1 cellular context compared by ENCODE assay signal in the genomic region with DNA sequence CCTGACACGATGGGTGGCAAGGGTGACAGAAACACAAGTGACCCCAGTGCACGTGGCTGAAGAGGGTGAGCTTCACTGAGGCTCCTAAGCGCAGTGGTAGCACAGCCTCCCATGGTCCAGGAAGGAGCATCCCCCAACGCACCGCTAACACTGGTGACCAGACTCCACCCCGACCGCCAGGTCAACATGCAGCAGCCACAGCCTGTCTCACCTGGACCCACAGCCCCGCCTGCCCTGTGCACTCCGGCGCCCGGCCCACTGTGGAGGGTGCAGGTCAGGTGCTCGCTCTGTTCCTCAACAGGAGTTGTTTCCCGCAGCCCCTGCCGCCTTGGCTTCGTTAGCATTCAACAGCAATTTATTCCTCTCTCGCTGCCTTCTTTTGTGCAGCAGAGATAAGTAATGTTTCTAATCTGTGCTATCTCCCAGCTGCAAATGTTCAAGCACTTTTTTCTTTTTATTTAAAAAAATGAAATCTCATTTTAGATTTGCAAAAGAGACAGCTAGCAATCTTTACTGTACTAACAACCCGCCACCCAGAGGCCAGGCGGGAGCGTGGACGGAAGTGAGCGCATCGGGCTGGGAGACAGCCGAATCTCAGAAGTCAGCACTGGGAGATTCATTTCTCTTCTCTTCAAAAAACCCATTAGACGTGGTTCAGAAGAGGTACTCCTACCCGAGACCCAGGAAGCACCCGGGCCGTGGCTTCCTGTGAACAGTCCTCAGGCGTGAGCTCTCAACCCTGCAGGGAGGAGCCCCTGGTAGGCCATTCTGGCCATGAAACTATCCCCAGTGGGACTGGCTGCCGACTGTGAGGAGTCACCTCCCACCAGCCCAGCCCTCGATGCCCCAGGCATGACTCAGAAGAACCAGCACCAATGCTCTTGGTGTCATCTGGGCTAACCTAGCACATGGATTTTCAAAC.
A peak's percentile ranks its signal among the peaks of the same experiment; 100 is the strongest.
TF ChIP-seq lines count a peak whose summit lies in the region.

No MANE protein-coding gene starts in this region.

TF ChIP-seq in K562, 482 proteins besides CTCF, POLR2A, EP300 and RAD21 (continued from another document):
- TF ChIP-seq, protein P1, sequence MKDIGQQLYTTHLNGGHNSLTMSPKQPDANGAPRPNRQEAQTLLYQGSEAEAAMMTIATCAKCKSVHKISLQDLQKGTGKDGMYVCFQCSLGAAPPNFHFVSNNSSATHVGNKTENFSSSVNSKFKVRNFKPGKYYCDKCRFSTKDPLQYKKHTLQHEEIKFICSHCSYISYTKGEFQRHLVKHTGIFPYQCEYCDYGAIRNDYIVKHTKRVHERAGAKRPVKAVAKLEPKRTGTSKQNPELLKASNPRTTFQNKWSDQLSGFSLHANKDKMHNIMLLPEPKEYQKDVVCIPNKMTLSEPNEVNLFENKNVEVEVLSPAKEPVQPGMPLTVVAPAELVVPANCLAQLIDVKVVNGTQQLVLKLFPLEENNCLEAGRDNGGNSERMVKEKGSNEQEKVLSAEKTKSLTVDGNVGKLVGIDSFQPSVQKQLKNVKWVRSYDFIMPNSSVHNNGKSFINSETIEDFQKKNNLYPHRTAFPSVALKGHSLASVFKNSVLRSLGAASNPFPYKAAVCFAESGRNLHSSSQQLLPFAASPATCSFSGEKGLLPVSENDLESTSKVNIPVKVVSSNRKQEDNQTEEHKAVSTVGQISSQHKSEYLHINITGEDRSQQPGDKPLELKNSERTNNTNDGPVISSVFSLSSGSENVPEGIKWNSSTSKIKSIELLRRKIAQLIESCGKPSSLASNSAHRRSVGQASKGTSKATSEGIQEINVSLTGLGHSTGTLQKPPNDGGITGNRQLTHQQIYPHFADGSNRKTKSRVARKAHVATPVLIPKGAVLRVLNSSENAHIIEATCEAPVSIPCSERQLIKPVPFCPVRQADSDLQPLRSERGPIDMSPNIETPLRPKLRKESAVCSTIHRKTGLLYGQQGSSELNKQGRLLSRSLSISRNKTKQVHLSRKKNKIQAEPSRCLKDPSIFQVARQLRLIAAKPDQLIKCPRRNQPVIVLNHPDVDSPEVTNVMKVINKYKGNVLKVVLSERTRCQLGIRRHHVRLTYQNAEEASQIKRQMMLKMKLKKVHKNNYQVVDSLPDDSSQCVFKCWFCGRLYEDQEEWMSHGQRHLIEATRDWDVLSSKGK (CRISPR knock-in tag; IDR thresholded peaks at IDR 0.05): no peak
- TF ChIP-seq, protein P2, sequence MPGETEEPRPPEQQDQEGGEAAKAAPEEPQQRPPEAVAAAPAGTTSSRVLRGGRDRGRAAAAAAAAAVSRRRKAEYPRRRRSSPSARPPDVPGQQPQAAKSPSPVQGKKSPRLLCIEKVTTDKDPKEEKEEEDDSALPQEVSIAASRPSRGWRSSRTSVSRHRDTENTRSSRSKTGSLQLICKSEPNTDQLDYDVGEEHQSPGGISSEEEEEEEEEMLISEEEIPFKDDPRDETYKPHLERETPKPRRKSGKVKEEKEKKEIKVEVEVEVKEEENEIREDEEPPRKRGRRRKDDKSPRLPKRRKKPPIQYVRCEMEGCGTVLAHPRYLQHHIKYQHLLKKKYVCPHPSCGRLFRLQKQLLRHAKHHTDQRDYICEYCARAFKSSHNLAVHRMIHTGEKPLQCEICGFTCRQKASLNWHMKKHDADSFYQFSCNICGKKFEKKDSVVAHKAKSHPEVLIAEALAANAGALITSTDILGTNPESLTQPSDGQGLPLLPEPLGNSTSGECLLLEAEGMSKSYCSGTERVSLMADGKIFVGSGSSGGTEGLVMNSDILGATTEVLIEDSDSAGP (CRISPR knock-in tag; IDR thresholded peaks at IDR 0.05): 0 out of 2 replicates have a peak, but pooled peaks have one; percentile 61
- TF ChIP-seq, protein P3, sequence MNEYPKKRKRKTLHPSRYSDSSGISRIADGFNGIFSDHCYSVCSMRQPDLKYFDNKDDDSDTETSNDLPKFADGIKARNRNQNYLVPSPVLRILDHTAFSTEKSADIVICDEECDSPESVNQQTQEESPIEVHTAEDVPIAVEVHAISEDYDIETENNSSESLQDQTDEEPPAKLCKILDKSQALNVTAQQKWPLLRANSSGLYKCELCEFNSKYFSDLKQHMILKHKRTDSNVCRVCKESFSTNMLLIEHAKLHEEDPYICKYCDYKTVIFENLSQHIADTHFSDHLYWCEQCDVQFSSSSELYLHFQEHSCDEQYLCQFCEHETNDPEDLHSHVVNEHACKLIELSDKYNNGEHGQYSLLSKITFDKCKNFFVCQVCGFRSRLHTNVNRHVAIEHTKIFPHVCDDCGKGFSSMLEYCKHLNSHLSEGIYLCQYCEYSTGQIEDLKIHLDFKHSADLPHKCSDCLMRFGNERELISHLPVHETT (CRISPR knock-in tag; conservative IDR thresholded peaks at IDR 0.05 in 1 of 2, IDR thresholded peaks at IDR 0.05 in 1 of 2): 0 out of 4 replicates have a peak, but pooled peaks of 1 of the 2 experiments have one; percentile 45
- TF ChIP-seq, protein P4, sequence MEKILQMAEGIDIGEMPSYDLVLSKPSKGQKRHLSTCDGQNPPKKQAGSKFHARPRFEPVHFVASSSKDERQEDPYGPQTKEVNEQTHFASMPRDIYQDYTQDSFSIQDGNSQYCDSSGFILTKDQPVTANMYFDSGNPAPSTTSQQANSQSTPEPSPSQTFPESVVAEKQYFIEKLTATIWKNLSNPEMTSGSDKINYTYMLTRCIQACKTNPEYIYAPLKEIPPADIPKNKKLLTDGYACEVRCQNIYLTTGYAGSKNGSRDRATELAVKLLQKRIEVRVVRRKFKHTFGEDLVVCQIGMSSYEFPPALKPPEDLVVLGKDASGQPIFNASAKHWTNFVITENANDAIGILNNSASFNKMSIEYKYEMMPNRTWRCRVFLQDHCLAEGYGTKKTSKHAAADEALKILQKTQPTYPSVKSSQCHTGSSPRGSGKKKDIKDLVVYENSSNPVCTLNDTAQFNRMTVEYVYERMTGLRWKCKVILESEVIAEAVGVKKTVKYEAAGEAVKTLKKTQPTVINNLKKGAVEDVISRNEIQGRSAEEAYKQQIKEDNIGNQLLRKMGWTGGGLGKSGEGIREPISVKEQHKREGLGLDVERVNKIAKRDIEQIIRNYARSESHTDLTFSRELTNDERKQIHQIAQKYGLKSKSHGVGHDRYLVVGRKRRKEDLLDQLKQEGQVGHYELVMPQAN (IDR thresholded peaks at IDR 0.05; ENCODE audit: borderline replicate concordance): no peak
- TF ChIP-seq RBBP5 (IDR thresholded peaks at IDR 0.05; ENCODE audit: borderline replicate concordance, insufficient read depth, low read length, poor library complexity, severe bottlenecking) (peak; percentile 19), MYC (IDR thresholded peaks at IDR 0.05; ENCODE audit: low read depth, low read length) (0 out of 2 replicates have a peak, but pooled peaks have one; percentile 11), MYC (CRISPR knock-in tag; IDR thresholded peaks at IDR 0.05; ENCODE audit: borderline replicate concordance, low read depth) (0 out of 2 replicates have a peak, but pooled peaks have one; percentile 20), ARNT (IDR thresholded peaks at IDR 0.05) (no peak), ZNF408 (CRISPR knock-in tag; IDR thresholded peaks at IDR 0.05; ENCODE audit: low read depth) (no peak), THRAP3 (IDR thresholded peaks at IDR 0.05; ENCODE audit: borderline replicate concordance) (no peak)
